In genomic region chr15:85639752-85640381, GRCh38 we compare ENCODE assay signal across 9 cellular contexts.
DNase-seq lines count a peak whose midpoint lies in the region; ATAC-seq lines count a peak whose summit lies in the region.
"Had no signal": no experiment of that assay in that cellular context is flagged by ENCODE, and none has a peak within 500 bp of the region (broad histone marks: within the 10 kb centered on the region; RNA-seq: fewer than 3 reads in every experiment).

No MANE protein-coding gene starts in this region.

- H3K36me3 Mint-ChIP-seq in activated CD4-positive, alpha-beta T cell treated with anti-CD3 and anti-CD28 coated beads for 36 hours (ENCODE audit: low read depth), result peaks cover 32% of the 10 kb centered on the region
- H3K36me3 Mint-ChIP-seq in dendritic cell treated with granulocyte-macrophage colony-stimulating factor and Interleukin-4, amounts not matched to agents 40 ng/mL and 50 ng/mL, for 4 days (ENCODE audit: low read depth), result peaks cover 42% of the 10 kb centered on the region

- no peaks in the 10 kb centered on the region for H3K9me3 Mint-ChIP-seq in activated CD4-positive, alpha-beta T cell treated with anti-CD3 and anti-CD28 coated beads for 36 hours (ENCODE audit: low read depth)
- H3K9me3 Mint-ChIP-seq in dendritic cell treated with granulocyte-macrophage colony-stimulating factor and Interleukin-4, amounts not matched to agents 40 ng/mL and 50 ng/mL, for 4 days, result no peaks in the 10 kb centered on the region
- no peaks in the 10 kb centered on the region for H3K9me3 Mint-ChIP-seq in stimulated activated naive CD8-positive, alpha-beta T cell treated with anti-CD3 and anti-CD28 coated beads, Interleukin-15, amount 100 ng/mL, for 72 hours

- no peak for DNase-seq in activated CD4-positive, alpha-beta T cell treated with anti-CD3 and anti-CD28 coated beads for 36 hours
- DNase-seq in activated CD4-positive, alpha-beta T cell treated with anti-CD3 and anti-CD28 coated beads, Interleukin-2, amount 50 U/mL, for 48 hours, result no peak
- no peak for DNase-seq in stimulated activated naive CD8-positive, alpha-beta T cell treated with anti-CD3 and anti-CD28 coated beads, Interleukin-15, amount 100 ng/mL, for 72 hours
- DNase-seq in NOMO-1 (lab: John Stamatoyannopoulos, UW; ENCODE audit: unreplicated experiment in 2 of 2) (no peak), 8988T (no peak)
- DNase-seq: amygdala had no signal

- CTCF ChIA-PET in activated CD4-positive, alpha-beta T cell treated with anti-CD3 and anti-CD28 coated beads for 36 hours (lab: Charles Lee), result interaction anchor here (1.1 to 1.2 kb wide), 2 partner anchors 17 to 33 kb away, joined by 4 to 6 read pairs; no protein-coding TSS in a partner anchor

- intact Hi-C loops in activated CD4-positive, alpha-beta T cell treated with anti-CD3 and anti-CD28 coated beads for 36 hours (cut with DNase I, micrococcal nuclease), result no loop called here
- intact Hi-C loops in dendritic cell treated with granulocyte-macrophage colony-stimulating factor and Interleukin-4, amounts not matched to agents 40 ng/mL and 50 ng/mL, for 4 days (cut with micrococcal nuclease), result no loop called here

- H3K4me3 Mint-ChIP-seq in activated CD4-positive, alpha-beta T cell treated with anti-CD3 and anti-CD28 coated beads for 36 hours, result no peak overlapping the region
- no peak overlapping the region for H3K4me3 Mint-ChIP-seq in dendritic cell treated with granulocyte-macrophage colony-stimulating factor and Interleukin-4, amounts not matched to agents 40 ng/mL and 50 ng/mL, for 4 days
- no peak overlapping the region for H3K4me3 Mint-ChIP-seq in stimulated activated naive CD8-positive, alpha-beta T cell treated with anti-CD3 and anti-CD28 coated beads, Interleukin-15, amount 100 ng/mL, for 72 hours

- H3K27ac Mint-ChIP-seq in activated CD4-positive, alpha-beta T cell treated with anti-CD3 and anti-CD28 coated beads for 36 hours, result peak overlapping the region; percentile 23
- peak overlapping the region; percentile 50 for H3K27ac Mint-ChIP-seq in dendritic cell treated with granulocyte-macrophage colony-stimulating factor and Interleukin-4, amounts not matched to agents 40 ng/mL and 50 ng/mL, for 4 days
- peak overlapping the region in 1 of 2 donors; percentile 27 for H3K27ac Mint-ChIP-seq in stimulated activated naive CD8-positive, alpha-beta T cell treated with anti-CD3 and anti-CD28 coated beads, Interleukin-15, amount 100 ng/mL, for 72 hours

- H3K4me1 Mint-ChIP-seq in activated CD4-positive, alpha-beta T cell treated with anti-CD3 and anti-CD28 coated beads for 36 hours, result peaks cover 50% of the 10 kb centered on the region
- H3K4me1 Mint-ChIP-seq in dendritic cell treated with granulocyte-macrophage colony-stimulating factor and Interleukin-4, amounts not matched to agents 40 ng/mL and 50 ng/mL, for 4 days (ENCODE audit: low read depth), result peaks cover 27% of the 10 kb centered on the region
- peaks cover 36% of the 10 kb centered on the region for H3K4me1 Mint-ChIP-seq in stimulated activated naive CD8-positive, alpha-beta T cell treated with anti-CD3 and anti-CD28 coated beads, Interleukin-15, amount 100 ng/mL, for 72 hours

- ATAC-seq in activated CD4-positive, alpha-beta T cell treated with anti-CD3 and anti-CD28 coated beads for 36 hours, result peak; percentile 94
- peak; percentile 89 for ATAC-seq in HG03432 (IDR thresholded peaks at IDR 0.05; ENCODE audit: unreplicated experiment)
- peak; percentile 56 for ATAC-seq in stimulated activated naive CD8-positive, alpha-beta T cell treated with anti-CD3 and anti-CD28 coated beads, Interleukin-15, amount 100 ng/mL, for 72 hours
- no peak for ATAC-seq in GM18858 (IDR thresholded peaks at IDR 0.05; ENCODE audit: unreplicated experiment)

- POLR2A ChIA-PET in activated CD4-positive, alpha-beta T cell treated with anti-CD3 and anti-CD28 coated beads for 36 hours (lab: Charles Lee), result no interaction called here

- no peaks in the 10 kb centered on the region for H3K27me3 Mint-ChIP-seq in activated CD4-positive, alpha-beta T cell treated with anti-CD3 and anti-CD28 coated beads for 36 hours
- no peaks in the 10 kb centered on the region for H3K27me3 Mint-ChIP-seq in dendritic cell treated with granulocyte-macrophage colony-stimulating factor and Interleukin-4, amounts not matched to agents 40 ng/mL and 50 ng/mL, for 4 days
- no peaks in the 10 kb centered on the region for H3K27me3 Mint-ChIP-seq in stimulated activated naive CD8-positive, alpha-beta T cell treated with anti-CD3 and anti-CD28 coated beads, Interleukin-15, amount 100 ng/mL, for 72 hours
